In the genomic region with DNA sequence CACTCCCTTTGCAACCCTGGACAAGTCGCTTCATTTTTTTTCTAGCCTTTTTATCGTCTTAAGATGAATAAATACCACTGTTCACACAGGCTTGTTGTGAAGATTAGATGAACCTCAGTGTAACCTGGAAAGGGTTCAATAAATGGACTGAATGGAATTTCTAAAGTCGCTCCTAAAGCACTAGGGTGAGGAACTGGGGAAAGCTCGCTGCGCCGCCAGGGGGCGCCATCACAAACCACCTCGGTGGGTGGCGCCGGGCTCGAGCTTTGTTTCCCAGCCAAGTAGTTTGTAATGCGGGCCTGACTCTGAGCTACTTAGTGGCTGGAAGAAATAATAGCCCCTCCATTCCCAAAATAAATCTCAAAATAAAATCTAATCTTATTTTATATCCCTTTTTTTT, we compare ENCODE assay signal across 8 cellular contexts. TPM values are rescaled to one million over a fixed set of nuclear protein-coding genes. Genes with fewer than 3 reads are reported as not detected.
DNase-seq lines count a peak whose midpoint lies in the region; TF ChIP-seq lines count a peak whose summit lies in the region.

No MANE protein-coding gene starts in this region.

- H3K36me3 Mint-ChIP-seq in CD4-positive, alpha-beta memory T cell: no peaks in the 10 kb centered on the region
- no peaks in the 10 kb centered on the region for H3K36me3 Mint-ChIP-seq in activated naive CD8-positive, alpha-beta T cell treated with anti-CD3 and anti-CD28 coated beads for 36 hours

- H3F3A ChIP-seq in SU-DHL-6 (ENCODE audit: insufficient read depth): no peaks in the 10 kb centered on the region

- H3K27ac ChIP-seq in CD4-positive, alpha-beta memory T cell (ENCODE audit: low read depth, low read length): no peak overlapping the region
- H3K27ac ChIP-seq in SU-DHL-6 (ENCODE audit: low read depth, low read length) (no peak overlapping the region), iPS DF 6.9 (ENCODE audit: low read length) (no peak overlapping the region)

- intact Hi-C loops in CD4-positive, alpha-beta memory T cell (cut with micrococcal nuclease): loop anchor here (1.0 kb wide), 1 partner anchor 32 kb away; no protein-coding TSS in a partner anchor

- no peaks in the 10 kb centered on the region for H3K79me2 ChIP-seq in SU-DHL-6 (ENCODE audit: insufficient read depth, low read length)

- H3K4me1 Mint-ChIP-seq in CD4-positive, alpha-beta memory T cell: peaks cover 3 to 5% (median 4%) of the 10 kb centered on the region in 4 donors
- H3K4me1 Mint-ChIP-seq in activated naive CD8-positive, alpha-beta T cell treated with anti-CD3 and anti-CD28 coated beads for 36 hours: peaks cover 3% of the 10 kb centered on the region

- no peaks in the 10 kb centered on the region for H3K9me2 ChIP-seq in SU-DHL-6 (replicated peaks; ENCODE audit: insufficient read depth, low read length)

- H3K9me3 ChIP-seq in CD4-positive, alpha-beta memory T cell (ENCODE audit: control insufficient read depth in 1 of 2, low read length in 2 of 2): no peaks in the 10 kb centered on the region
- H3K9me3 ChIP-seq in SU-DHL-6 (ENCODE audit: insufficient read depth, low read length): no peaks in the 10 kb centered on the region
- H3K9me3 ChIP-seq in iPS DF 6.9 (ENCODE audit: control insufficient read depth, insufficient read depth, low read length): no peaks in the 10 kb centered on the region

- H3K36me3 ChIP-seq in CD4-positive, alpha-beta memory T cell (ENCODE audit: insufficient read depth, low read length): no peaks in the 10 kb centered on the region
- H3K36me3 ChIP-seq in SU-DHL-6 (ENCODE audit: low read length): no peaks in the 10 kb centered on the region
- H3K36me3 ChIP-seq in iPS DF 6.9 (ENCODE audit: control insufficient read depth, insufficient read depth, low read length): no peaks in the 10 kb centered on the region

- WGBS in iPS DF 6.9 (ENCODE audit: insufficient coverage, insufficient read length): no CpG with 5 or more reads among the region's 12 CpGs

- H3K9me3 Mint-ChIP-seq in CD4-positive, alpha-beta memory T cell: no peaks in the 10 kb centered on the region
- H3K9me3 Mint-ChIP-seq in activated naive CD8-positive, alpha-beta T cell treated with anti-CD3 and anti-CD28 coated beads for 36 hours: no peaks in the 10 kb centered on the region

- no peak overlapping the region for H3K4me3 ChIP-seq in CD4-positive, alpha-beta memory T cell (ENCODE audit: low read length in 2 of 2)
- H3K4me3 ChIP-seq in SU-DHL-6 (ENCODE audit: insufficient read depth, low read length, poor library complexity, severe bottlenecking) (no peak overlapping the region), iPS DF 6.9 (ENCODE audit: low read length) (no peak overlapping the region)

- H3K27me3 ChIP-seq in CD4-positive, alpha-beta memory T cell (ENCODE audit: insufficient read depth, low read length): no peaks in the 10 kb centered on the region
- H3K27me3 ChIP-seq in SU-DHL-6 (ENCODE audit: low read length) (no peaks in the 10 kb centered on the region), iPS DF 6.9 (ENCODE audit: control insufficient read depth, insufficient read depth, low read length) (no peaks in the 10 kb centered on the region)

- peak; percentile 62 to 72 (median 69) for DNase-seq in CD4-positive, alpha-beta memory T cell
- DNase-seq in HS-27A (ENCODE audit: low read depth): peak; percentile 12
- peak; percentile 71 for DNase-seq in activated naive CD8-positive, alpha-beta T cell treated with anti-CD3 and anti-CD28 coated beads for 36 hours
- peak; percentile 33 for DNase-seq in iPS DF 6.9 (ENCODE audit: low read depth, low spot score)
- peak; percentile 62 to 80 for DNase-seq in stimulated activated CD4-positive, alpha-beta T cell treated with anti-CD3 and anti-CD28 coated beads, Interleukin-4, amount 100 ng/mL, for 4 hours
- no peak for DNase-seq in 8988T
- no peak for DNase-seq in occipital lobe (lab: John Stamatoyannopoulos, UW)

- H2AFZ ChIP-seq in SU-DHL-6 (ENCODE audit: low read depth, low read length, severe bottlenecking): no peak overlapping the region

- peaks cover 3% of the 10 kb centered on the region for H3K4me1 ChIP-seq in CD4-positive, alpha-beta memory T cell (ENCODE audit: insufficient read depth, low read length)
- no peaks in the 10 kb centered on the region for H3K4me1 ChIP-seq in iPS DF 6.9 (ENCODE audit: control insufficient read depth, insufficient read depth, low read length)

- no peak overlapping the region for H3K4me2 ChIP-seq in SU-DHL-6 (ENCODE audit: low read depth, low read length, poor library complexity, severe bottlenecking)

- peaks cover 27 to 30% of the 10 kb centered on the region in 2 donors for H3K27me3 Mint-ChIP-seq in CD4-positive, alpha-beta memory T cell
- H3K27me3 Mint-ChIP-seq in activated naive CD8-positive, alpha-beta T cell treated with anti-CD3 and anti-CD28 coated beads for 36 hours: peaks cover 49% of the 10 kb centered on the region

- H3K9ac ChIP-seq in SU-DHL-6 (ENCODE audit: low read length): no peak overlapping the region

- no peaks in the 10 kb centered on the region for H4K20me1 ChIP-seq in SU-DHL-6 (ENCODE audit: low read depth, low read length)

- POLR2A ChIA-PET in CD4-positive, alpha-beta memory T cell (lab: Charles Lee; ENCODE audit: partially characterized antibody): interaction anchor here (0.6 to 1.0 kb wide), 3 partner anchors 22 to 352 kb away, joined by 3 to 4 read pairs (median 3); no protein-coding TSS in a partner anchor

- CTCF ChIA-PET in CD4-positive, alpha-beta memory T cell (lab: Charles Lee; ENCODE audit: partially characterized antibody): interaction anchor here (0.6 to 6.7 kb wide), 34 partner anchors 8 to 748 kb away, joined by 3 to 167 read pairs (median 5); partner anchors contain the start of gene CEACAM3

- no peak overlapping the region for H3K27ac Mint-ChIP-seq in CD4-positive, alpha-beta memory T cell
- no peak overlapping the region for H3K27ac Mint-ChIP-seq in activated naive CD8-positive, alpha-beta T cell treated with anti-CD3 and anti-CD28 coated beads for 36 hours

- no peak overlapping the region for H3K4me3 Mint-ChIP-seq in CD4-positive, alpha-beta memory T cell
- no peak overlapping the region for H3K4me3 Mint-ChIP-seq in activated naive CD8-positive, alpha-beta T cell treated with anti-CD3 and anti-CD28 coated beads for 36 hours

- TF ChIP-seq CTCF in SU-DHL-6 (IDR thresholded peaks at IDR 0.05; ENCODE audit: insufficient read depth, low read length, poor library complexity, severe bottlenecking): peak; percentile 86

RNA-seq across cellular contexts. Expression of gene CEACAM6, which starts 2.2 kb away (rescaled TPM):
- total RNA-seq in CD4-positive, alpha-beta memory T cell: not detected
- polyA plus RNA-seq in CD4-positive, alpha-beta memory T cell: not detected
- not detected for total RNA-seq in activated naive CD8-positive, alpha-beta T cell treated with anti-CD3 and anti-CD28 coated beads for 36 hours
- not detected for total RNA-seq in occipital lobe

RNA-seq across cellular contexts. Expression of gene CEACAM3, which starts 43.2 kb away (rescaled TPM):
- not detected for total RNA-seq in CD4-positive, alpha-beta memory T cell
- polyA plus RNA-seq in CD4-positive, alpha-beta memory T cell: not detected
- not detected for total RNA-seq in activated naive CD8-positive, alpha-beta T cell treated with anti-CD3 and anti-CD28 coated beads for 36 hours
- not detected for total RNA-seq in occipital lobe

RNA-seq across cellular contexts. Expression of gene CEACAM5, which starts 44.7 kb away (rescaled TPM):
- total RNA-seq in CD4-positive, alpha-beta memory T cell: not detected
- polyA plus RNA-seq in CD4-positive, alpha-beta memory T cell: not detected
- total RNA-seq in activated naive CD8-positive, alpha-beta T cell treated with anti-CD3 and anti-CD28 coated beads for 36 hours: not detected
- not detected for total RNA-seq in occipital lobe

Comparison
In these comparisons a context has a peak if more than half of its experiments do, and no peak if none do; other contexts are left out.
1. DNase-seq: peak in CD4-positive, alpha-beta memory T cell (5 of 5), HS-27A (single experiment), activated naive CD8-positive, alpha-beta T cell treated with anti-CD3 and anti-CD28 coated beads for 36 hours (single experiment), iPS DF 6.9 (single experiment) and stimulated activated CD4-positive, alpha-beta T cell treated with anti-CD3 and anti-CD28 coated beads, Interleukin-4, amount 100 ng/mL, for 4 hours (2 of 2); none in 8988T (single experiment) and occipital lobe (single experiment).